Comparison of ENCODE assay signal across 14 cellular contexts in genomic region chr20:45157977-45158376, GRCh38. TPM values are rescaled to one million over a fixed set of nuclear protein-coding genes. Genes with fewer than 3 reads are reported as not detected.
A peak's percentile ranks its signal among the peaks of the same experiment; 100 is the strongest.
DNase-seq lines count a peak whose midpoint lies in the region; ATAC-seq, FAIRE-seq and TF ChIP-seq lines count a peak whose summit lies in the region.
"Had no signal": no experiment of that assay in that cellular context is flagged by ENCODE, and none has a peak within 500 bp of the region (broad histone marks: within the 10 kb centered on the region; RNA-seq: fewer than 3 reads in every experiment).

No MANE protein-coding gene starts in this region.

- H2AFZ ChIP-seq in endothelial cell of umbilical vein (ENCODE audit: low read depth, low read length), result no peak overlapping the region

- H3K27me3 Mint-ChIP-seq in mesothelial cell of epicardium (ENCODE audit: low read depth), result peaks cover 31% of the 10 kb centered on the region

- in situ Hi-C loops in gastrocnemius medialis (cut with MboI; ENCODE audit: low sequenced_read_pairs in 4 of 4), result no loop called here

- no peak for TF ChIP-seq POLR2A in endothelial cell of umbilical vein (IDR thresholded peaks at IDR 0.05; ENCODE audit: low read depth, low read length)
- TF ChIP-seq POLR2A in gastrocnemius medialis (IDR thresholded peaks at IDR 0.05), result no peak

- POLR2A ChIA-PET in endothelial cell of umbilical vein (lab: Charles Lee), result no interaction called here

- intact Hi-C loops in endothelial cell of umbilical vein (cut with micrococcal nuclease) (no loop called here), gastrocnemius medialis (cut with DNase I; ENCODE audit: low total_unique reads) (no loop called here), sciatic nerve (cut with DNase I) (no loop called here)

- DNase-seq in Ammon's horn (ENCODE audit: low spot score) (peak; percentile 27), LNCaP clone FGC (ENCODE audit: low read depth) (peak; percentile 85), endothelial cell of umbilical vein (ENCODE audit: low read depth, low spot score) (peak; percentile 19), mesothelial cell of epicardium (ENCODE audit: low spot score in 2 of 2, unreplicated experiment in 2 of 2) (no peak), gastrocnemius medialis (no peak), sciatic nerve (ENCODE audit: low spot score) (no peak)
- DNase-seq: activated CD8-positive, alpha-beta T cell treated with anti-CD3 and anti-CD28 coated beads, Interleukin-2, amount 10 ng/mL, durations not matched to agents 7 days and 5 days; activated naive CD8-positive, alpha-beta T cell treated with anti-CD3 and anti-CD28 coated beads, Interleukin-2, amount 10 ng/mL, durations not matched to agents 7 days and 5 days; KG1; left ventricle myocardium superior; NCI-H524 treated with DMSO at 0.1 percent for 48 hours had no signal

- no peak overlapping the region for H3K4me3 ChIP-seq in LNCaP clone FGC (ENCODE audit: low read depth, low read length)
- H3K4me3 ChIP-seq in endothelial cell of umbilical vein (replicated peaks in 1 of 3; ENCODE audit: insufficient read depth in 1 of 3, low read depth in 1 of 3, low read length in 3 of 3), result no peak overlapping the region
- peak overlapping the region; percentile 16 to 38 for H3K4me3 ChIP-seq in mucosa of rectum (ENCODE audit: low read length in 2 of 2)
- no peak overlapping the region for H3K4me3 ChIP-seq in gastrocnemius medialis

- dilution Hi-C loops in endothelial cell of umbilical vein (cut with MboI; ENCODE audit: extremely low pct_ligation_motif_present, low sequenced_read_pairs), result no loop called here

- BruUV-seq in endothelial cell of umbilical vein (replicated peaks; lab: Mats Ljungman, UMichigan), result no TSS peak

- H3K27me3 ChIP-seq in endothelial cell of umbilical vein (ENCODE audit: control insufficient read depth in 2 of 2, insufficient read depth in 2 of 2, low read length in 2 of 2) (peaks cover 0 to 2% of the 10 kb centered on the region in 2 experiments), mucosa of rectum (ENCODE audit: control insufficient read depth in 2 of 2, insufficient read depth in 2 of 2, low read length in 2 of 2) (no peaks in the 10 kb centered on the region), gastrocnemius medialis (peaks cover 0 to 5% (median 2%) of the 10 kb centered on the region in 3 donors)

- ATAC-seq in gastrocnemius medialis (no peak), sciatic nerve (no peak), HG03432 (IDR thresholded peaks at IDR 0.05; ENCODE audit: unreplicated experiment) (no peak)
- ATAC-seq: activated CD8-positive, alpha-beta T cell treated with anti-CD3 and anti-CD28 coated beads, Interleukin-2, amount 10 ng/mL, durations not matched to agents 7 days and 5 days; left ventricle myocardium superior had no signal

- H3K36me3 ChIP-seq in endothelial cell of umbilical vein (ENCODE audit: control insufficient read depth in 2 of 2, extremely low read depth in 1 of 2, insufficient read depth in 2 of 2, low read length in 2 of 2) (no peaks in the 10 kb centered on the region), mucosa of rectum (ENCODE audit: control insufficient read depth in 2 of 2, insufficient read depth in 2 of 2, low read length in 2 of 2) (no peaks in the 10 kb centered on the region), gastrocnemius medialis (no peaks in the 10 kb centered on the region)

- H3K27ac ChIP-seq in endothelial cell of umbilical vein (ENCODE audit: insufficient read depth, low read depth, low read length) (no peak overlapping the region), mucosa of rectum (ENCODE audit: low read depth in 2 of 2, low read length in 2 of 2) (peak overlapping the region; percentile 45 to 62), gastrocnemius medialis (no peak overlapping the region)

- H3K27ac Mint-ChIP-seq in mesothelial cell of epicardium, result no peak overlapping the region
- H3K27ac Mint-ChIP-seq: activated CD8-positive, alpha-beta T cell treated with anti-CD3 and anti-CD28 coated beads, Interleukin-2, amount 10 ng/mL, durations not matched to agents 7 days and 5 days; activated naive CD8-positive, alpha-beta T cell treated with anti-CD3 and anti-CD28 coated beads, Interleukin-2, amount 10 ng/mL, durations not matched to agents 7 days and 5 days; progenitor cell of endocrine pancreas had no signal

- no peak overlapping the region for H3K4me3 Mint-ChIP-seq in mesothelial cell of epicardium
- H3K4me3 Mint-ChIP-seq: activated CD8-positive, alpha-beta T cell treated with anti-CD3 and anti-CD28 coated beads, Interleukin-2, amount 10 ng/mL, durations not matched to agents 7 days and 5 days; activated naive CD8-positive, alpha-beta T cell treated with anti-CD3 and anti-CD28 coated beads, Interleukin-2, amount 10 ng/mL, durations not matched to agents 7 days and 5 days had no signal

- no peaks in the 10 kb centered on the region for H3K36me3 Mint-ChIP-seq in mesothelial cell of epicardium
- H3K36me3 Mint-ChIP-seq: activated naive CD8-positive, alpha-beta T cell treated with anti-CD3 and anti-CD28 coated beads, Interleukin-2, amount 10 ng/mL, durations not matched to agents 7 days and 5 days had no signal

- H3K9me3 Mint-ChIP-seq in mesothelial cell of epicardium, result peaks cover 38% of the 10 kb centered on the region

- H3K4me2 ChIP-seq in endothelial cell of umbilical vein (ENCODE audit: insufficient read depth, low read length), result no peak overlapping the region

- no peak for TF ChIP-seq CTCF in LNCaP clone FGC (IDR thresholded peaks at IDR 0.05; ENCODE audit: control insufficient read depth, extremely low read depth, insufficient read depth)
- TF ChIP-seq CTCF in endothelial cell of umbilical vein (IDR thresholded peaks at IDR 0.05; ENCODE audit: extremely low read depth in 1 of 2, insufficient read depth in 1 of 2, low read depth in 1 of 2, low read length in 2 of 2), result no peak
- no peak for TF ChIP-seq CTCF in mesothelial cell of epicardium (IDR thresholded peaks at IDR 0.05; ENCODE audit: unreplicated experiment)
- no peak for TF ChIP-seq CTCF in gastrocnemius medialis (IDR thresholded peaks at IDR 0.05 in 4 of 5, conservative IDR thresholded peaks at IDR 0.05 in 1 of 5)

- H3K9me3 ChIP-seq in endothelial cell of umbilical vein (replicated peaks; ENCODE audit: control insufficient read depth, insufficient read depth, low read length) (no peaks in the 10 kb centered on the region), mucosa of rectum (ENCODE audit: control insufficient read depth in 2 of 2, low read length in 2 of 2) (peaks cover 0 to 9% of the 10 kb centered on the region in 2 donors), gastrocnemius medialis (no peaks in the 10 kb centered on the region)

- no peaks in the 10 kb centered on the region for H3K9me1 ChIP-seq in endothelial cell of umbilical vein (replicated peaks; ENCODE audit: control insufficient read depth, extremely low read depth, insufficient read depth, low read length)

- H3K9ac ChIP-seq in endothelial cell of umbilical vein (replicated peaks; ENCODE audit: extremely low read depth, insufficient read depth, low read length), result no peak overlapping the region
- no peak overlapping the region for H3K9ac ChIP-seq in mucosa of rectum (ENCODE audit: low read depth in 1 of 2, low read length in 2 of 2)

- H4K20me1 ChIP-seq in endothelial cell of umbilical vein (replicated peaks; ENCODE audit: control insufficient read depth, extremely low read depth, insufficient read depth, low read length), result no peaks in the 10 kb centered on the region

- H3K4me1 ChIP-seq in endothelial cell of umbilical vein (ENCODE audit: control insufficient read depth, extremely low read depth, insufficient read depth, low read length) (no peaks in the 10 kb centered on the region), mucosa of rectum (ENCODE audit: control insufficient read depth in 2 of 2, insufficient read depth in 2 of 2, low read length in 2 of 2) (peaks cover 10 to 17% of the 10 kb centered on the region in 2 donors), gastrocnemius medialis (no peaks in the 10 kb centered on the region)

- FAIRE-seq in endothelial cell of umbilical vein (lab: Jason Lieb, UNC), result no peak

- no peaks in the 10 kb centered on the region for H3K4me1 Mint-ChIP-seq in mesothelial cell of epicardium
- H3K4me1 Mint-ChIP-seq: activated naive CD8-positive, alpha-beta T cell treated with anti-CD3 and anti-CD28 coated beads, Interleukin-2, amount 10 ng/mL, durations not matched to agents 7 days and 5 days had no signal

- CTCF ChIA-PET in endothelial cell of umbilical vein (lab: Charles Lee), result interaction anchor here (0.9 to 2.3 kb wide), 3 partner anchors 19 to 62 kb away, joined by 4 to 10 read pairs (median 7); no protein-coding TSS in a partner anchor

- no peaks in the 10 kb centered on the region for H3K79me2 ChIP-seq in endothelial cell of umbilical vein (ENCODE audit: control insufficient read depth, insufficient read depth, low read length)

RNA-seq across cellular contexts. Expression of gene PI3, which starts 16.7 kb away (rescaled TPM):
- total RNA-seq in endothelial cell of umbilical vein (not detected in 2 replicates), mesothelial cell of epicardium (not detected in 3 replicates), gastrocnemius medialis (1 to 10 TPM in 1 of 4 donors, not detected in 3; 1.4 TPM), sciatic nerve (1.8 TPM)
- not detected in 2 replicates for polyA plus RNA-seq in endothelial cell of umbilical vein
- polyA plus RNA-seq in endothelial cell of umbilical vein (2011; cell fraction: cytosol; rRNA removed), result not detected in 2 replicates
- not detected in 2 replicates for polyA plus RNA-seq in endothelial cell of umbilical vein (2011; cell fraction: nucleus; rRNA removed)
- not detected in 2 replicates for polyA plus RNA-seq in endothelial cell of umbilical vein (2012)
- not detected in 2 replicates for polyA minus RNA-seq in endothelial cell of umbilical vein
- 7.7 TPM for polyA minus RNA-seq in endothelial cell of umbilical vein (2011; cell fraction: cytosol; rRNA and poly(A)+ RNA removed)
- polyA minus RNA-seq in endothelial cell of umbilical vein (2011; cell fraction: nucleus; rRNA and poly(A)+ RNA removed), result not detected in 2 replicates
- total RNA-seq: activated CD8-positive, alpha-beta T cell treated with anti-CD3 and anti-CD28 coated beads, Interleukin-2, amount 10 ng/mL, durations not matched to agents 7 days and 5 days; activated naive CD8-positive, alpha-beta T cell treated with anti-CD3 and anti-CD28 coated beads, Interleukin-2, amount 10 ng/mL, durations not matched to agents 7 days and 5 days; progenitor cell of endocrine pancreas had no signal

RNA-seq across cellular contexts. Expression of gene WFDC12, which starts 33.7 kb away (rescaled TPM):
- total RNA-seq in endothelial cell of umbilical vein, result not detected in 2 replicates
- not detected in 2 replicates for polyA plus RNA-seq in endothelial cell of umbilical vein
- not detected in 2 replicates for polyA plus RNA-seq in endothelial cell of umbilical vein (2011; cell fraction: cytosol; rRNA removed)
- not detected in 2 replicates for polyA plus RNA-seq in endothelial cell of umbilical vein (2011; cell fraction: nucleus; rRNA removed)
- polyA plus RNA-seq in endothelial cell of umbilical vein (2012), result not detected in 2 replicates
- polyA minus RNA-seq in endothelial cell of umbilical vein, result not detected in 2 replicates
- polyA minus RNA-seq in endothelial cell of umbilical vein (2011; cell fraction: cytosol; rRNA and poly(A)+ RNA removed), result not detected
- polyA minus RNA-seq in endothelial cell of umbilical vein (2011; cell fraction: nucleus; rRNA and poly(A)+ RNA removed), result not detected in 2 replicates
- total RNA-seq in mesothelial cell of epicardium, result not detected in 3 replicates
- not detected for total RNA-seq in gastrocnemius medialis
- total RNA-seq in sciatic nerve, result not detected
- total RNA-seq: activated CD8-positive, alpha-beta T cell treated with anti-CD3 and anti-CD28 coated beads, Interleukin-2, amount 10 ng/mL, durations not matched to agents 7 days and 5 days; activated naive CD8-positive, alpha-beta T cell treated with anti-CD3 and anti-CD28 coated beads, Interleukin-2, amount 10 ng/mL, durations not matched to agents 7 days and 5 days; left ventricle myocardium superior; progenitor cell of endocrine pancreas had no signal

RNA-seq across cellular contexts. Expression of gene WFDC5, which starts 43.0 kb away (rescaled TPM):
- total RNA-seq in endothelial cell of umbilical vein (not detected in 2 replicates), mesothelial cell of epicardium (not detected in 3 replicates), gastrocnemius medialis (not detected), sciatic nerve (not detected)
- polyA plus RNA-seq in endothelial cell of umbilical vein, result not detected in 2 replicates
- not detected in 2 replicates for polyA plus RNA-seq in endothelial cell of umbilical vein (2011; cell fraction: cytosol; rRNA removed)
- polyA plus RNA-seq in endothelial cell of umbilical vein (2011; cell fraction: nucleus; rRNA removed), result not detected in 2 replicates
- not detected in 2 replicates for polyA plus RNA-seq in endothelial cell of umbilical vein (2012)
- not detected in 2 replicates for polyA minus RNA-seq in endothelial cell of umbilical vein
- polyA minus RNA-seq in endothelial cell of umbilical vein (2011; cell fraction: cytosol; rRNA and poly(A)+ RNA removed), result not detected
- not detected in 2 replicates for polyA minus RNA-seq in endothelial cell of umbilical vein (2011; cell fraction: nucleus; rRNA and poly(A)+ RNA removed)
- total RNA-seq: activated CD8-positive, alpha-beta T cell treated with anti-CD3 and anti-CD28 coated beads, Interleukin-2, amount 10 ng/mL, durations not matched to agents 7 days and 5 days; activated naive CD8-positive, alpha-beta T cell treated with anti-CD3 and anti-CD28 coated beads, Interleukin-2, amount 10 ng/mL, durations not matched to agents 7 days and 5 days; left ventricle myocardium superior; progenitor cell of endocrine pancreas had no signal

RNA-seq across cellular contexts. Expression of gene SEMG1, which starts 48.9 kb away (rescaled TPM):
- total RNA-seq in endothelial cell of umbilical vein, result not detected in 2 replicates
- polyA plus RNA-seq in endothelial cell of umbilical vein, result not detected in 2 replicates
- not detected in 2 replicates for polyA plus RNA-seq in endothelial cell of umbilical vein (2011; cell fraction: cytosol; rRNA removed)
- polyA plus RNA-seq in endothelial cell of umbilical vein (2011; cell fraction: nucleus; rRNA removed), result not detected in 2 replicates
- not detected in 2 replicates for polyA plus RNA-seq in endothelial cell of umbilical vein (2012)
- not detected in 2 replicates for polyA minus RNA-seq in endothelial cell of umbilical vein
- not detected for polyA minus RNA-seq in endothelial cell of umbilical vein (2011; cell fraction: cytosol; rRNA and poly(A)+ RNA removed)
- not detected in 2 replicates for polyA minus RNA-seq in endothelial cell of umbilical vein (2011; cell fraction: nucleus; rRNA and poly(A)+ RNA removed)
- total RNA-seq in mesothelial cell of epicardium, result not detected in 3 replicates
- total RNA-seq in gastrocnemius medialis, result not detected
- total RNA-seq in sciatic nerve, result not detected
- total RNA-seq: activated CD8-positive, alpha-beta T cell treated with anti-CD3 and anti-CD28 coated beads, Interleukin-2, amount 10 ng/mL, durations not matched to agents 7 days and 5 days; activated naive CD8-positive, alpha-beta T cell treated with anti-CD3 and anti-CD28 coated beads, Interleukin-2, amount 10 ng/mL, durations not matched to agents 7 days and 5 days; left ventricle myocardium superior; progenitor cell of endocrine pancreas had no signal

RNA-seq across cellular contexts. Expression of gene KCNS1, which starts 57.0 kb away (rescaled TPM):
- 0.23 and 0.29 TPM in 2 replicates for total RNA-seq in endothelial cell of umbilical vein
- polyA plus RNA-seq in endothelial cell of umbilical vein, result 0.14 and 0.29 TPM in 2 replicates
- polyA plus RNA-seq in endothelial cell of umbilical vein (2011; cell fraction: cytosol; rRNA removed), result 0.13 and 0.18 TPM in 2 replicates
- 0.06 and 0.08 TPM in 2 replicates for polyA plus RNA-seq in endothelial cell of umbilical vein (2011; cell fraction: nucleus; rRNA removed)
- polyA plus RNA-seq in endothelial cell of umbilical vein (2012), result 0.24 and 0.29 TPM in 2 replicates
- 0.49 and 0.63 TPM in 2 replicates for polyA minus RNA-seq in endothelial cell of umbilical vein
- not detected for polyA minus RNA-seq in endothelial cell of umbilical vein (2011; cell fraction: cytosol; rRNA and poly(A)+ RNA removed)
- polyA minus RNA-seq in endothelial cell of umbilical vein (2011; cell fraction: nucleus; rRNA and poly(A)+ RNA removed), result 0.24 TPM in 1 of 2 replicates, not detected in the other
- total RNA-seq in mesothelial cell of epicardium, result 0.09 TPM in 1 of 3 replicates, not detected in the others
- total RNA-seq in gastrocnemius medialis, result not detected
- total RNA-seq in sciatic nerve, result not detected
- total RNA-seq: left ventricle myocardium superior had no signal

Comparison
In these comparisons a context has a peak if more than half of its experiments do, and no peak if none do; other contexts are left out.
1. DNase-seq: peak in Ammon's horn (single experiment), LNCaP clone FGC (single experiment) and endothelial cell of umbilical vein (single experiment); none in mesothelial cell of epicardium (0 of 2), gastrocnemius medialis (0 of 2) and sciatic nerve (single experiment).
2. H3K4me3 ChIP-seq: peak in mucosa of rectum (2 of 2); none in LNCaP clone FGC (single experiment), endothelial cell of umbilical vein (0 of 3) and gastrocnemius medialis (0 of 4).
3. H3K27ac ChIP-seq: peak in mucosa of rectum (2 of 2); none in endothelial cell of umbilical vein (single experiment) and gastrocnemius medialis (0 of 4).